ENCODE assay signal across 18 cellular contexts in the genomic region with DNA sequence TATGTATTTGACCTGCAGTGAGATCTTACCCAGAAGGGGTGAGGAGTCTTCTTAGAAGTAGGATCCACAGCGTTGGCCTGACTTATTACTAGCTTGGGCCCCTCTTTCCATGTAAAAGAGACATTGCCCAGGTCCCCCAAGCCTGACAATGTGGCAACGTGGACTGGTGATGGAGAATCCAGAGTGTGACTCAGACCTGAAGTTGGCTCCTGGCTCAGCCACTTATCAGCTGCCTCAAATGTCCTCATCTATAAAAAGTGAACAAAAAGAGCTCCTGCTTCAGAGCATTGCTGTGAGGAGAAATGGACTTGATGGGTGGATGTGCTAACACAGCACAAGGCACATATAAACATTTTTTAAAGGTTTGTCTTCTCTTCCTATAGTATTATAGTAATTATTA. TPM values are rescaled to one million over a fixed set of nuclear protein-coding genes. Genes with fewer than 3 reads are reported as not detected.
DNase-seq lines count a peak whose midpoint lies in the region; ATAC-seq and TF ChIP-seq lines count a peak whose summit lies in the region.
"Had no signal": no experiment of that assay in that cellular context is flagged by ENCODE, and none has a peak within 500 bp of the region (broad histone marks: within the 10 kb centered on the region; RNA-seq: fewer than 3 reads in every experiment).

No MANE protein-coding gene starts in this region.

- intact Hi-C loops in adrenal gland (cut with DNase I), result no loop called here

- DNase-seq in M059J (ENCODE audit: low read depth) (peak; percentile 37), adrenal gland (peak in 6 of 7 donors; percentile 32 to 58 (median 50)), fibroblast of the aortic adventitia (ENCODE audit: low read depth) (peak; percentile 35), foreskin keratinocyte (no peak), kidney glomerular epithelial cell (lab: John Stamatoyannopoulos, UW) (no peak), EL (no peak)
- DNase-seq: C1 segment of cervical spinal cord; Calu3; CD4-positive, alpha-beta memory T cell; COR-L47; DND-41; GF-D8; GOT3; HFFc6 had no signal

- no peak overlapping the region for H3K4me3 ChIP-seq in adrenal gland
- no peak overlapping the region for H3K4me3 ChIP-seq in fibroblast of the aortic adventitia (ENCODE audit: low read depth, low read length)
- H3K4me3 ChIP-seq: HAP-1 had no signal

- H3K27ac ChIP-seq in adrenal gland, result no peak overlapping the region
- H3K27ac ChIP-seq in foreskin keratinocyte, result no peak overlapping the region

- no peak for TF ChIP-seq POLR2A in adrenal gland (IDR thresholded peaks at IDR 0.05)

- H3K4me1 ChIP-seq in adrenal gland (replicated peaks in 1 of 2), result no peaks in the 10 kb centered on the region
- no peaks in the 10 kb centered on the region for H3K4me1 ChIP-seq in foreskin keratinocyte
- H3K4me1 ChIP-seq: HAP-1 had no signal

- H3K9me3 ChIP-seq in adrenal gland (replicated peaks in 1 of 3), result no peaks in the 10 kb centered on the region
- H3K9me3 ChIP-seq: HAP-1 had no signal

- WGBS in adrenal gland, 4 donors, result 54 to 68% (median 60%) methylated on average over 2 of the region's 2 CpGs

- TF ChIP-seq CTCF in adrenal gland (IDR thresholded peaks at IDR 0.05), result no peak
- no peak for TF ChIP-seq CTCF in fibroblast of the aortic adventitia (IDR thresholded peaks at IDR 0.05; ENCODE audit: insufficient read depth, low read length)
- no peak for TF ChIP-seq CTCF in foreskin keratinocyte (conservative IDR thresholded peaks at IDR 0.05)

- no peaks in the 10 kb centered on the region for H3K36me3 ChIP-seq in adrenal gland (replicated peaks in 1 of 2)
- H3K36me3 ChIP-seq: HAP-1 had no signal

- H3K27me3 ChIP-seq in adrenal gland, result no peaks in the 10 kb centered on the region
- H3K27me3 ChIP-seq in foreskin keratinocyte, result no peaks in the 10 kb centered on the region

- ATAC-seq in foreskin keratinocyte, result no peak

RNA-seq across cellular contexts. Expression of a gene that starts 35.4 kb away (rescaled TPM):
- total RNA-seq in M059J (2014; rRNA removed; shearing (Covaris generic)), result 0.07 and 0.15 TPM in 2 replicates
- total RNA-seq in adrenal gland (not detected), fibroblast of the aortic adventitia (ENCODE audit: low replicate concordance) (not detected in 2 replicates), foreskin keratinocyte (not detected in 2 replicates)
- polyA plus RNA-seq in adrenal gland (not detected), foreskin keratinocyte (not detected in 2 replicates)
- total RNA-seq: A172; A673; Calu3; CD4-positive, alpha-beta memory T cell; G401; HFFc6 had no signal
- polyA plus RNA-seq: CD4-positive, alpha-beta memory T cell had no signal

Comparison
In these comparisons a context has a peak if more than half of its experiments do, and no peak if none do; other contexts are left out.
1. DNase-seq: peak in M059J (single experiment), adrenal gland (6 of 7) and fibroblast of the aortic adventitia (single experiment); none in foreskin keratinocyte (0 of 2), kidney glomerular epithelial cell (single experiment) and EL (single experiment).